ENCODE assay signal across 15 cellular contexts in genomic region chr17:66920965-66921364, GRCh38. TPM values are rescaled to one million over a fixed set of nuclear protein-coding genes. Genes with fewer than 3 reads are reported as not detected.
"Had no signal": no experiment of that assay in that cellular context is flagged by ENCODE, and none has a peak within 500 bp of the region (broad histone marks: within the 10 kb centered on the region; RNA-seq: fewer than 3 reads in every experiment).

No MANE protein-coding gene starts in this region.

- H3K27ac ChIP-seq: colonic mucosa, ovary, testis had no signal

- DNase-seq: activated CD8-positive, alpha-beta memory T cell treated with anti-CD3 and anti-CD28 coated beads, Interleukin-2, amount 50 U/mL, for 48 hours; activated CD8-positive, alpha-beta T cell treated with anti-CD3 and anti-CD28 coated beads, Interleukin-2, amount 10 ng/mL, durations not matched to agents 7 days and 5 days; colonic mucosa; effector CD4-positive, alpha-beta T cell; hippocampal formation; kidney glomerular epithelial cell; ovary; stimulated activated CD4-positive, alpha-beta T cell treated with anti-CD3 and anti-CD28 coated beads, Interleukin-4, amount 100 ng/mL, for 1 hour; stimulated activated CD8-positive, alpha-beta memory T cell treated with anti-CD3 and anti-CD28 coated beads, Interleukin-4, amount 100 ng/mL, for 48 hours; testis had no signal

- H3K27me3 ChIP-seq: colonic mucosa, ovary, testis had no signal

- ATAC-seq: activated CD8-positive, alpha-beta T cell treated with anti-CD3 and anti-CD28 coated beads, Interleukin-2, amount 10 ng/mL, durations not matched to agents 7 days and 5 days had no signal

- H3K4me3 ChIP-seq: colonic mucosa, ovary, testis had no signal

- H3K4me1 ChIP-seq: colonic mucosa, testis had no signal

- H3K36me3 ChIP-seq: colonic mucosa, ovary had no signal

- H3K9me3 ChIP-seq: colonic mucosa, ovary, testis had no signal

RNA-seq across cellular contexts. Expression of gene CACNG4, which starts 43.5 kb away (rescaled TPM):
- total RNA-seq: activated CD8-positive, alpha-beta T cell treated with anti-CD3 and anti-CD28 coated beads, Interleukin-2, amount 10 ng/mL, durations not matched to agents 7 days and 5 days; endothelial cell of umbilical vein; fibroblast of lung; glomerular endothelial cell; mesenteric fat pad; T-helper 2 cell treated with Interferon-gamma antibody and Interleukin-4, amounts not matched to agents 100 ng/mL and 5 ng/mL, for 36 hours had no signal
- polyA plus RNA-seq: endothelial cell of umbilical vein, fibroblast of lung had no signal
